ENCODE assay signal across 13 cellular contexts in the genomic region with DNA sequence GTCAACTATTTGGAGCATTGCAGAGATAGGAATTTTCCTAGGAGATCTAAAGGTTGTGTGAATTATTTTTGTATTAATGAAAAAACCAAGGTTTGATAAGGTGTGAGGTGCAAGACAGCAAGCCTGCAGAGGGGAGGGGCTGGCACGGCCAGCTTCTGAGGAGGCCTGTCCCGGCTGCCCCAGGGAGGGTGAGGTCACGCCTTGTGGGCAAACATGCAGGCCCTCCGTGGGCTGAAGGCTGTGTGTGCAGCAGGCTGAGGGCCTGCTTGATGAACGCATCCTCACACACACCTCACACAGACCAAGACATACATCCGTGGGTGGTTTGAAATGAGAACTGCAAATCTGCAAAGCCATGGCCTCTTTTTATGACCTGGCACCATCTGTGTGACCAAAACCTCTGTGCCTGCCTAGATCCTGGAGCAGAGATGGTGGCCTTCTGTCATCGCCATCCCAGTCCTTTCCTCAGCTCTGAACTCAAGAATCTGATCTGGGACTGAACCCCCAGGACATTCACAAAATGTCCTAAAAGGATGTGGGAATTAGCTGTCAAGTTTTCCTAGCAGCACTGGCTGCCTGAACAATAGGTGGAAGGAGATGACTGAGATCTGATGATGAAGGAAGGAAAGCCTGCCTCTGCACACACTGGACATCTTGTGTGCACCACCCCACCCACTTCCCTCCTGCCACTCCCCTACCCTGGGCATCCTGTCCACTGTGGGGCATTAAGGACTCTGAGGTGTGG.
DNase-seq lines count a peak whose midpoint lies in the region; ATAC-seq, FAIRE-seq and TF ChIP-seq lines count a peak whose summit lies in the region.
"Had no signal": no experiment of that assay in that cellular context is flagged by ENCODE, and none has a peak within 500 bp of the region (broad histone marks: within the 10 kb centered on the region; RNA-seq: fewer than 3 reads in every experiment).

No MANE protein-coding gene starts in this region.

- H3K9me3 ChIP-seq in BLaER1 = no peaks in the 10 kb centered on the region
- H3K9me3 ChIP-seq in endothelial cell of umbilical vein (replicated peaks; ENCODE audit: control insufficient read depth, insufficient read depth, low read length) = no peaks in the 10 kb centered on the region
- H3K9me3 ChIP-seq in mucosa of descending colon = no peaks in the 10 kb centered on the region
- no peaks in the 10 kb centered on the region for H3K9me3 ChIP-seq in effector memory CD4-positive, alpha-beta T cell (ENCODE audit: control insufficient read depth, low read length)

- FAIRE-seq in endothelial cell of umbilical vein (lab: Jason Lieb, UNC) = peak; percentile 98

- no peak for TF ChIP-seq CTCF in NB4 (IDR thresholded peaks at IDR 0.05; ENCODE audit: low read depth, low read length)
- no peak for TF ChIP-seq CTCF in endothelial cell of umbilical vein (IDR thresholded peaks at IDR 0.05; ENCODE audit: extremely low read depth in 1 of 2, insufficient read depth in 1 of 2, low read depth in 1 of 2, low read length in 2 of 2)
- TF ChIP-seq CTCF in mucosa of descending colon (IDR thresholded peaks at IDR 0.05) = no peak

- H3K36me3 ChIP-seq in BLaER1 (no peaks in the 10 kb centered on the region), endothelial cell of umbilical vein (ENCODE audit: control insufficient read depth in 2 of 2, extremely low read depth in 1 of 2, insufficient read depth in 2 of 2, low read length in 2 of 2) (no peaks in the 10 kb centered on the region), mucosa of descending colon (ENCODE audit: low read depth) (no peaks in the 10 kb centered on the region)
- H3K36me3 ChIP-seq in effector memory CD4-positive, alpha-beta T cell (ENCODE audit: control insufficient read depth, insufficient read depth, low read length) = no peaks in the 10 kb centered on the region

- H3K27me3 ChIP-seq in BLaER1 (no peaks in the 10 kb centered on the region), endothelial cell of umbilical vein (ENCODE audit: control insufficient read depth in 2 of 2, insufficient read depth in 2 of 2, low read length in 2 of 2) (no peaks in the 10 kb centered on the region)
- H3K27me3 ChIP-seq in effector memory CD4-positive, alpha-beta T cell (replicated peaks; ENCODE audit: control insufficient read depth, insufficient read depth, low read length, poor library complexity, severe bottlenecking) = no peaks in the 10 kb centered on the region

- H3K4me1 ChIP-seq in BLaER1 (peaks cover 53% of the 10 kb centered on the region), endothelial cell of umbilical vein (ENCODE audit: control insufficient read depth, extremely low read depth, insufficient read depth, low read length) (peaks cover 32% of the 10 kb centered on the region), mucosa of descending colon (ENCODE audit: low read depth) (no peaks in the 10 kb centered on the region)
- H3K4me1 ChIP-seq in effector memory CD4-positive, alpha-beta T cell (ENCODE audit: control insufficient read depth, insufficient read depth, low read length, poor library complexity, severe bottlenecking) = peaks cover 56% of the 10 kb centered on the region

- intact Hi-C loops in endothelial cell of umbilical vein (cut with micrococcal nuclease) (loop anchor here (1.0 to 2.0 kb wide), 7 partner anchors 9 to 184 kb away; no protein-coding TSS in a partner anchor), mucosa of descending colon (cut with DNase I, micrococcal nuclease) (no loop called here)

- H3K4me2 ChIP-seq in BLaER1 (peak overlapping the region; percentile 42), endothelial cell of umbilical vein (ENCODE audit: insufficient read depth, low read length) (peak overlapping the region; percentile 21)

- H3K4me3 ChIP-seq in BLaER1 (no peak overlapping the region), NB4 (ENCODE audit: low read depth, low read length) (no peak overlapping the region), endothelial cell of umbilical vein (replicated peaks in 1 of 3; ENCODE audit: insufficient read depth in 1 of 3, low read depth in 1 of 3, low read length in 3 of 3) (no peak overlapping the region), mucosa of descending colon (no peak overlapping the region)
- no peak overlapping the region for H3K4me3 ChIP-seq in effector memory CD4-positive, alpha-beta T cell (ENCODE audit: insufficient read depth, low read depth, low read length, poor library complexity, severe bottlenecking)

- no peak for TF ChIP-seq POLR2A in NB4 (IDR thresholded peaks at IDR 0.05; ENCODE audit: extremely low read depth, insufficient read length)
- TF ChIP-seq POLR2A in endothelial cell of umbilical vein (IDR thresholded peaks at IDR 0.05; ENCODE audit: low read depth, low read length) = peak; percentile 76

- BruUV-seq in endothelial cell of umbilical vein (replicated peaks; lab: Mats Ljungman, UMichigan) = TSS peak; percentile 40

- no peak overlapping the region for H3K27ac ChIP-seq in BLaER1
- peak overlapping the region; percentile 85 for H3K27ac ChIP-seq in endothelial cell of umbilical vein (ENCODE audit: insufficient read depth, low read depth, low read length)
- H3K27ac ChIP-seq in effector memory CD4-positive, alpha-beta T cell (ENCODE audit: insufficient read depth, low read length, poor library complexity, severe bottlenecking) = no peak overlapping the region

- no peaks in the 10 kb centered on the region for H3K9me1 ChIP-seq in endothelial cell of umbilical vein (replicated peaks; ENCODE audit: control insufficient read depth, extremely low read depth, insufficient read depth, low read length)

- H3K9ac ChIP-seq in BLaER1 = no peak overlapping the region
- peak overlapping the region; percentile 22 for H3K9ac ChIP-seq in endothelial cell of umbilical vein (replicated peaks; ENCODE audit: extremely low read depth, insufficient read depth, low read length)

- peak overlapping the region; percentile 22 for H2AFZ ChIP-seq in endothelial cell of umbilical vein (ENCODE audit: low read depth, low read length)

- no peaks in the 10 kb centered on the region for H3K79me2 ChIP-seq in endothelial cell of umbilical vein (ENCODE audit: control insufficient read depth, insufficient read depth, low read length)

- CTCF ChIA-PET in endothelial cell of umbilical vein (lab: Charles Lee) = interaction anchor here (0.6 to 5.5 kb wide), 5 partner anchors 9 to 233 kb away, joined by 3 to 65 read pairs (median 4); partner anchors contain the start of gene MGAT4A

- DNase-seq in NB4 (ENCODE audit: low read depth) = peak; percentile 60
- peak; percentile 79 for DNase-seq in endothelial cell of umbilical vein (ENCODE audit: low read depth, low spot score)
- DNase-seq in mucosa of descending colon = no peak
- no peak for DNase-seq in NCI-H2196 treated with DMSO at 0.1 percent for 48 hours (lab: John Stamatoyannopoulos, UW; ENCODE audit: unreplicated experiment)
- no peak for DNase-seq in effector memory CD4-positive, alpha-beta T cell
- DNase-seq: activated T-cell treated with anti-CD3 and anti-CD28 coated beads, Interleukin-2, amount 50 U/mL, for 48 hours; C1 segment of cervical spinal cord; cerebellar nuclear complex; NCI-H446; nephron progenitor cell had no signal

- POLR2A ChIA-PET in endothelial cell of umbilical vein (lab: Charles Lee) = interaction anchor here (1.0 kb wide), 1 partner anchor 14 kb away, joined by 3 read pairs; no protein-coding TSS in a partner anchor

- peak; percentile 33 for ATAC-seq in mucosa of descending colon
- no peak for ATAC-seq in GM21367 (IDR thresholded peaks at IDR 0.05; ENCODE audit: unreplicated experiment)
- ATAC-seq in HG03439 (IDR thresholded peaks at IDR 0.05; ENCODE audit: unreplicated experiment) = no peak

- no peaks in the 10 kb centered on the region for H4K20me1 ChIP-seq in BLaER1
- H4K20me1 ChIP-seq in endothelial cell of umbilical vein (replicated peaks; ENCODE audit: control insufficient read depth, extremely low read depth, insufficient read depth, low read length) = no peaks in the 10 kb centered on the region

- dilution Hi-C loops in endothelial cell of umbilical vein (cut with MboI; ENCODE audit: extremely low pct_ligation_motif_present, low sequenced_read_pairs) = no loop called here

TF ChIP-seq in endothelial cell of umbilical vein, 7 proteins besides CTCF, POLR2A, EP300 and RAD21:
- TF ChIP-seq JUN (IDR thresholded peaks at IDR 0.05; ENCODE audit: borderline replicate concordance, insufficient read depth, insufficient read length, low read depth) (peak; percentile 69), EZH2 (IDR thresholded peaks at IDR 0.05; ENCODE audit: borderline replicate concordance, low read depth, low read length, severe bottlenecking) (no peak), MAX (IDR thresholded peaks at IDR 0.05; ENCODE audit: insufficient read depth, insufficient read length) (no peak), FOS (IDR thresholded peaks at IDR 0.05; ENCODE audit: borderline replicate concordance, insufficient read depth, low read length) (peak; percentile 91), MYC (IDR thresholded peaks at IDR 0.05; ENCODE audit: low read depth, low read length) (peak; percentile 60), GATA2 (IDR thresholded peaks at IDR 0.05; ENCODE audit: insufficient read depth, insufficient read length, low read depth, low read length) (peak; percentile 85), POLR2AphosphoS5 (IDR thresholded peaks at IDR 0.05; ENCODE audit: insufficient read depth, low read depth, low read length) (peak; percentile 85)
TF ChIP-seq in endothelial cell of umbilical vein: peak in this region for 5.

Comparison
In these comparisons a context has a peak if more than half of its experiments do, and no peak if none do; other contexts are left out.
1. DNase-seq: peak in NB4 (single experiment) and endothelial cell of umbilical vein (single experiment); none in mucosa of descending colon (0 of 3), NCI-H2196 treated with DMSO at 0.1 percent for 48 hours (single experiment) and effector memory CD4-positive, alpha-beta T cell (0 of 3).